Comparison of ENCODE assay signal across 8 cellular contexts in genomic region chr10:4127518-4128315, GRCh38.
DNase-seq lines count a peak whose midpoint lies in the region; ATAC-seq and TF ChIP-seq lines count a peak whose summit lies in the region.

No MANE protein-coding gene starts in this region.

- H3K27ac Mint-ChIP-seq in activated T-helper 1 cell treated with anti-CD3 and anti-CD28 coated beads, Interleukin-12 subunit alpha, Interleukin-12 subunit beta, Interleukin-2, Interleukin-4 antibody, amounts not matched to agents 30 ng/mL and 10 ng/mL and 1 ng/mL, durations not matched to agents 14 hours and 24 hours and 36 hours: peak overlapping the region; percentile 57
- H3K27ac Mint-ChIP-seq in osteocyte (ENCODE audit: unreplicated experiment): no peak overlapping the region

- H4K20me1 ChIP-seq in BLaER1 treated with 17β-estradiol and CSF1 and Interleukin-3, amounts not matched to agents 10 nM and 100 nM: no peaks in the 10 kb centered on the region

- H3K4me1 Mint-ChIP-seq in activated T-helper 1 cell treated with anti-CD3 and anti-CD28 coated beads, Interleukin-12 subunit alpha, Interleukin-12 subunit beta, Interleukin-2, Interleukin-4 antibody, amounts not matched to agents 30 ng/mL and 10 ng/mL and 1 ng/mL, durations not matched to agents 14 hours and 24 hours and 36 hours (ENCODE audit: low read depth): peaks cover 30% of the 10 kb centered on the region
- peaks cover 8% of the 10 kb centered on the region for H3K4me1 Mint-ChIP-seq in osteocyte (ENCODE audit: unreplicated experiment)

- peaks cover 43 to 94% (median 69%) of the 10 kb centered on the region in 10 experiments for H3K4me1 ChIP-seq in BLaER1 treated with 17β-estradiol and CSF1 and Interleukin-3, amounts not matched to agents 10 nM and 100 nM

- DNase-seq in activated T-helper 1 cell treated with anti-CD3 and anti-CD28 coated beads, Interleukin-12 subunit alpha, Interleukin-12 subunit beta, Interleukin-2, Interleukin-4 antibody, amounts not matched to agents 30 ng/mL and 10 ng/mL and 1 ng/mL, durations not matched to agents 14 hours and 24 hours and 36 hours (ENCODE audit: low spot score): no peak
- DNase-seq in renal cortical epithelial cell (ENCODE audit: low read depth): peak; percentile 84
- no peak for DNase-seq in SHP77 (lab: John Stamatoyannopoulos, UW)
- DNase-seq in cerebellar cortex (ENCODE audit: low spot score): no peak
- DNase-seq in osteocyte (ENCODE audit: extremely low spot score, unreplicated experiment): no peak

- H3K36me3 Mint-ChIP-seq in activated T-helper 1 cell treated with anti-CD3 and anti-CD28 coated beads, Interleukin-12 subunit alpha, Interleukin-12 subunit beta, Interleukin-2, Interleukin-4 antibody, amounts not matched to agents 30 ng/mL and 10 ng/mL and 1 ng/mL, durations not matched to agents 14 hours and 24 hours and 36 hours (ENCODE audit: low read depth): peaks cover 17% of the 10 kb centered on the region
- H3K36me3 Mint-ChIP-seq in osteocyte (ENCODE audit: unreplicated experiment): no peaks in the 10 kb centered on the region

- no peak overlapping the region for H3K4me3 Mint-ChIP-seq in activated T-helper 1 cell treated with anti-CD3 and anti-CD28 coated beads, Interleukin-12 subunit alpha, Interleukin-12 subunit beta, Interleukin-2, Interleukin-4 antibody, amounts not matched to agents 30 ng/mL and 10 ng/mL and 1 ng/mL, durations not matched to agents 14 hours and 24 hours and 36 hours
- H3K4me3 Mint-ChIP-seq in osteocyte (ENCODE audit: unreplicated experiment): no peak overlapping the region

- no peaks in the 10 kb centered on the region for H3K27me3 Mint-ChIP-seq in activated T-helper 1 cell treated with anti-CD3 and anti-CD28 coated beads, Interleukin-12 subunit alpha, Interleukin-12 subunit beta, Interleukin-2, Interleukin-4 antibody, amounts not matched to agents 30 ng/mL and 10 ng/mL and 1 ng/mL, durations not matched to agents 14 hours and 24 hours and 36 hours (ENCODE audit: insufficient read depth)
- H3K27me3 Mint-ChIP-seq in osteocyte (ENCODE audit: unreplicated experiment): no peaks in the 10 kb centered on the region

- H3K27ac ChIP-seq in BLaER1 treated with 17β-estradiol and CSF1 and Interleukin-3, amounts not matched to agents 10 nM and 100 nM: peak overlapping the region; percentile 95 to 100 (median 98)

- H3K9ac ChIP-seq in BLaER1 treated with 17β-estradiol and CSF1 and Interleukin-3, amounts not matched to agents 10 nM and 100 nM: peak overlapping the region in 10 of 11 experiments; percentile 20 to 98 (median 48); a peak in 15 of 22 replicates

- no peak for TF ChIP-seq CTCF in osteocyte (IDR thresholded peaks at IDR 0.05)

- peak overlapping the region in 1 of 10 experiments; percentile 38; a peak in 2 of 20 replicates for H3K4me3 ChIP-seq in BLaER1 treated with 17β-estradiol and CSF1 and Interleukin-3, amounts not matched to agents 10 nM and 100 nM

- H3K4me2 ChIP-seq in BLaER1 treated with 17β-estradiol and CSF1 and Interleukin-3, amounts not matched to agents 10 nM and 100 nM: peak overlapping the region; percentile 33 to 92 (median 83)

- H3K27me3 ChIP-seq in BLaER1 treated with 17β-estradiol and CSF1 and Interleukin-3, amounts not matched to agents 10 nM and 100 nM: no peaks in the 10 kb centered on the region

- peaks cover 33% of the 10 kb centered on the region for H3K9me3 Mint-ChIP-seq in activated T-helper 1 cell treated with anti-CD3 and anti-CD28 coated beads, Interleukin-12 subunit alpha, Interleukin-12 subunit beta, Interleukin-2, Interleukin-4 antibody, amounts not matched to agents 30 ng/mL and 10 ng/mL and 1 ng/mL, durations not matched to agents 14 hours and 24 hours and 36 hours
- peaks cover 10% of the 10 kb centered on the region for H3K9me3 Mint-ChIP-seq in osteocyte (ENCODE audit: unreplicated experiment)

- H3K36me3 ChIP-seq in BLaER1 treated with 17β-estradiol and CSF1 and Interleukin-3, amounts not matched to agents 10 nM and 100 nM: 0 out of 22 replicates have a peak, but pooled peaks cover 0 to 3% (median 0%) of the 10 kb centered on the region in 11 experiments

- peak; percentile 57 for ATAC-seq in GM19328 (IDR thresholded peaks at IDR 0.05; ENCODE audit: unreplicated experiment)
- ATAC-seq in HG03196 (IDR thresholded peaks at IDR 0.05; ENCODE audit: unreplicated experiment): peak; percentile 46

- H3K9me3 ChIP-seq in BLaER1 treated with 17β-estradiol and CSF1 and Interleukin-3, amounts not matched to agents 10 nM and 100 nM (replicated peaks in 1 of 11): peaks cover 25 to 60% (median 51%) of the 10 kb centered on the region in 11 experiments

- intact Hi-C loops in activated T-helper 1 cell treated with anti-CD3 and anti-CD28 coated beads, Interleukin-12 subunit alpha, Interleukin-12 subunit beta, Interleukin-2, Interleukin-4 antibody, amounts not matched to agents 30 ng/mL and 10 ng/mL and 1 ng/mL, durations not matched to agents 14 hours and 24 hours and 36 hours (cut with micrococcal nuclease): loop anchor here (2.0 kb wide), 1 partner anchor 263 kb away; no protein-coding TSS in a partner anchor
